32 cellular contexts compared by ENCODE assay signal in the genomic region with DNA sequence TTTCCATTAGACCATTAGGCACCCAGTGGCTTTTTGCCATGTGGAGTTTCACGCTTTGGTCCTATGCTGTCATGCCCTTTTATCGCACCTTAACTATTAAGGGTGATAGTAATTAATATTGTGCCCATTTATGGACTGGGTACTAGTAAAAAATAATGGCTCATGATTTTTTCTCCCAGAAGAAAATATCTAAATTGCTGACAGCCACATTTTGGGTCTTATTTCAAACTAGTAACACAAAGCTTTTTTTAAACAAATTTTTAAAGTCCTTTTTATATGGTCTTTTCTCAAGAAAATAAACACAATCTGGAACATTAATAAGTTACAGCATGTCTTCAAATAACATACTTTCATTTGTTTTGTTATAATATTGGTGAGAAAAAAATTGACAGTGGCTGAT.
DNase-seq lines count a peak whose midpoint lies in the region; ATAC-seq, FAIRE-seq and TF ChIP-seq lines count a peak whose summit lies in the region.
"Had no signal": no experiment of that assay in that cellular context is flagged by ENCODE, and none has a peak within 500 bp of the region (broad histone marks: within the 10 kb centered on the region; RNA-seq: fewer than 3 reads in every experiment).

No MANE protein-coding gene starts in this region.

- H2AK5ac ChIP-seq in IMR-90 (ENCODE audit: low read depth, low read length) = no peak overlapping the region

- BruUV-seq in HepG2 (replicated peaks; lab: Mats Ljungman, UMichigan) (no TSS peak), IMR-90 (replicated peaks; lab: Mats Ljungman, UMichigan) (no TSS peak), K562 (replicated peaks; lab: Mats Ljungman, UMichigan) (no TSS peak)

- dilution Hi-C loops in IMR-90 (cut with HindIII; ENCODE audit: low sequenced_read_pairs, unreplicated experiment) = no loop called here

- POLR2A ChIA-PET in HepG2 (lab: Yijun Ruan, JAX) = no interaction called here
- POLR2A ChIA-PET in IMR-90 (lab: Charles Lee; ENCODE audit: unreplicated experiment) = no interaction called here
- POLR2A ChIA-PET in K562 (lab: Yijun Ruan, JAX) = no interaction called here

- H4K5ac ChIP-seq in IMR-90 (ENCODE audit: low read depth, low read length) = no peak overlapping the region

- FAIRE-seq in HepG2 (lab: Jason Lieb, UNC) = no peak
- no peak for FAIRE-seq in K562 (lab: Jason Lieb, UNC)
- FAIRE-seq: A204.1, A549, D721Med had no signal

- TF ChIP-seq POLR2A in HepG2 (IDR thresholded peaks at IDR 0.05; ENCODE audit: insufficient read depth in 1 of 2, low read depth in 2 of 2, low read length in 2 of 2) (no peak), right lobe of liver (IDR thresholded peaks at IDR 0.05) (no peak), IMR-90 (IDR thresholded peaks at IDR 0.05; ENCODE audit: low read depth, low read length) (no peak), K562 (conservative IDR thresholded peaks at IDR 0.05) (no peak)

- H3K9me3 ChIP-seq in HepG2 (ENCODE audit: low read length) = no peaks in the 10 kb centered on the region
- no peaks in the 10 kb centered on the region for H3K9me3 ChIP-seq in right lobe of liver
- H3K9me3 ChIP-seq in IMR-90 (ENCODE audit: control insufficient read depth, insufficient read depth, low read length) = peaks cover 3% of the 10 kb centered on the region; the same call in 1 of the 2 replicates
- 0 out of 2 replicates have a peak, but pooled peaks cover 3% of the 10 kb centered on the region for H3K9me3 ChIP-seq in K562 (replicated peaks; ENCODE audit: control insufficient read depth, insufficient read depth, low read depth, low read length)
- H3K9me3 ChIP-seq in upper lobe of right lung = no peaks in the 10 kb centered on the region
- H3K9me3 ChIP-seq: A549; BE2C; BLaER1; BLaER1 treated with 17β-estradiol and CSF1 and Interleukin-3, amounts not matched to agents 10 nM and 100 nM; Caco-2 had no signal

- no peak overlapping the region for H2BK15ac ChIP-seq in IMR-90 (ENCODE audit: low read depth, low read length)

- no peak overlapping the region for H4K91ac ChIP-seq in IMR-90 (ENCODE audit: insufficient read depth, low read depth, low read length)

- H2AK9ac ChIP-seq in IMR-90 (replicated peaks; ENCODE audit: low read depth, low read length, poor library complexity) = no peak overlapping the region

- H2AFZ ChIP-seq in HepG2 (ENCODE audit: low read length) (no peak overlapping the region), IMR-90 (replicated peaks; ENCODE audit: low read length, poor library complexity) (no peak overlapping the region), K562 (ENCODE audit: low read depth, low read length) (no peak overlapping the region)

- H3K14ac ChIP-seq in IMR-90 (replicated peaks; ENCODE audit: low read depth, low read length) = no peak overlapping the region

- H4K20me1 ChIP-seq in HepG2 (ENCODE audit: insufficient read depth, low read length) (no peaks in the 10 kb centered on the region), IMR-90 (ENCODE audit: insufficient read depth, low read length) (no peaks in the 10 kb centered on the region), K562 (replicated peaks; ENCODE audit: control insufficient read depth, insufficient read depth, low read length) (no peaks in the 10 kb centered on the region)
- H4K20me1 ChIP-seq: BLaER1; BLaER1 treated with 17β-estradiol and CSF1 and Interleukin-3, amounts not matched to agents 10 nM and 100 nM had no signal

- H3K4me3 ChIP-seq in HepG2 (replicated peaks in 1 of 3; ENCODE audit: insufficient read depth in 1 of 3, low read depth in 2 of 3, low read length in 3 of 3) = no peak overlapping the region
- H3K4me3 ChIP-seq in right lobe of liver = no peak overlapping the region
- H3K4me3 ChIP-seq in IMR-90 (ENCODE audit: insufficient read depth, low read depth, low read length) = no peak overlapping the region
- H3K4me3 ChIP-seq in K562 = no peak overlapping the region
- H3K4me3 ChIP-seq in upper lobe of right lung = no peak overlapping the region
- H3K4me3 ChIP-seq: A549; BLaER1; BLaER1 treated with 17β-estradiol and CSF1 and Interleukin-3, amounts not matched to agents 10 nM and 100 nM had no signal

- no peak overlapping the region for H2BK20ac ChIP-seq in IMR-90 (ENCODE audit: low read depth, low read length)

- no peaks in the 10 kb centered on the region; a peak in 1 of 5 replicates for H3K27me3 ChIP-seq in HepG2 (ENCODE audit: control insufficient read depth in 1 of 2, insufficient read depth in 2 of 2, low read length in 2 of 2)
- H3K27me3 ChIP-seq in right lobe of liver = no peaks in the 10 kb centered on the region
- no peaks in the 10 kb centered on the region for H3K27me3 ChIP-seq in IMR-90 (ENCODE audit: control insufficient read depth, insufficient read depth, low read length)
- H3K27me3 ChIP-seq in K562 (ENCODE audit: control insufficient read depth in 2 of 2, insufficient read depth in 2 of 2, low read length in 2 of 2) = no peaks in the 10 kb centered on the region
- H3K27me3 ChIP-seq in upper lobe of right lung = no peaks in the 10 kb centered on the region
- H3K27me3 ChIP-seq: BE2C; BLaER1; BLaER1 treated with 17β-estradiol and CSF1 and Interleukin-3, amounts not matched to agents 10 nM and 100 nM had no signal

- H3K9me1 ChIP-seq in IMR-90 (ENCODE audit: insufficient read depth, low read length) = no peaks in the 10 kb centered on the region
- H3K9me1 ChIP-seq in K562 (ENCODE audit: control insufficient read depth, insufficient read depth, low read length) = no peaks in the 10 kb centered on the region

- 2% methylated on average over 2 of the region's 2 CpGs for WGBS in HepG2 (ENCODE audit: low lambda C conversion rate)
- WGBS in right lobe of liver (ENCODE audit: insufficient coverage, low coverage, low lambda C conversion rate, missing lambda C conversion rate) = 83% methylated on average over 2 of the region's 2 CpGs
- WGBS in IMR-90 (ENCODE audit: extremely low coverage in 2 of 2, insufficient read length in 1 of 2), 2 experiments = no CpG with 5 or more reads among the region's 2 CpGs
- WGBS in K562 (ENCODE audit: insufficient coverage, low coverage, missing lambda C conversion rate) = 5% methylated on average over 2 of the region's 2 CpGs

- no peak overlapping the region for H3K4ac ChIP-seq in IMR-90 (ENCODE audit: low read depth, low read length)

- H2BK120ac ChIP-seq in IMR-90 (ENCODE audit: low read depth, low read length) = no peak overlapping the region

- no peak overlapping the region for H3K56ac ChIP-seq in IMR-90 (ENCODE audit: extremely low read depth, insufficient read depth, low read length)

- no peak overlapping the region for H3K23ac ChIP-seq in IMR-90 (ENCODE audit: low read depth, low read length)

- H4K8ac ChIP-seq in IMR-90 (ENCODE audit: low read depth in 2 of 2, low read length in 2 of 2) = no peak overlapping the region

- H3K36me3 ChIP-seq in HepG2 (replicated peaks in 1 of 2; ENCODE audit: control insufficient read depth in 1 of 2, insufficient read depth in 2 of 2, low read length in 2 of 2) (no peaks in the 10 kb centered on the region), right lobe of liver (no peaks in the 10 kb centered on the region), IMR-90 (ENCODE audit: control insufficient read depth, insufficient read depth, low read length) (no peaks in the 10 kb centered on the region), K562 (ENCODE audit: control insufficient read depth, insufficient read depth, low read length) (no peaks in the 10 kb centered on the region), upper lobe of right lung (no peaks in the 10 kb centered on the region)
- H3K36me3 ChIP-seq: BE2C; BLaER1; BLaER1 treated with 17β-estradiol and CSF1 and Interleukin-3, amounts not matched to agents 10 nM and 100 nM had no signal

- H3K4me1 ChIP-seq in HepG2 (ENCODE audit: insufficient read depth, low read length) (no peaks in the 10 kb centered on the region), right lobe of liver (no peaks in the 10 kb centered on the region), IMR-90 (ENCODE audit: control insufficient read depth, insufficient read depth, low read length) (no peaks in the 10 kb centered on the region), K562 (replicated peaks in 1 of 2; ENCODE audit: control insufficient read depth in 2 of 2, insufficient read depth in 2 of 2, low read length in 2 of 2) (no peaks in the 10 kb centered on the region), upper lobe of right lung (no peaks in the 10 kb centered on the region)
- H3K4me1 ChIP-seq: A549; BE2C; BLaER1 treated with 17β-estradiol and CSF1 and Interleukin-3, amounts not matched to agents 10 nM and 100 nM; Caco-2 had no signal

- in situ Hi-C loops in HepG2 (cut with HindIII; ENCODE audit: extremely low pct_ligation_motif_present, low pct_unique_long_range_greater_than_20kb) = no loop called here
- in situ Hi-C loops in IMR-90 (cut with MboI; ENCODE audit: low sequenced_read_pairs) = no loop called here
- in situ Hi-C loops in K562 (cut with MboI) = no loop called here

- no peak overlapping the region for H3K9ac ChIP-seq in HepG2 (ENCODE audit: insufficient read depth, low read depth, low read length)
- H3K9ac ChIP-seq in IMR-90 (ENCODE audit: low read depth, low read length) = no peak overlapping the region
- H3K9ac ChIP-seq in K562 (ENCODE audit: insufficient read depth in 1 of 2, low read depth in 2 of 2, low read length in 2 of 2) = no peak overlapping the region
- H3K9ac ChIP-seq: BLaER1; BLaER1 treated with 17β-estradiol and CSF1 and Interleukin-3, amounts not matched to agents 10 nM and 100 nM had no signal

- H3K4me2 ChIP-seq in HepG2 (ENCODE audit: low read depth, low read length) (no peak overlapping the region), IMR-90 (ENCODE audit: low read depth, low read length) (no peak overlapping the region), K562 (ENCODE audit: insufficient read depth, low read length) (no peak overlapping the region)
- H3K4me2 ChIP-seq: A549; BLaER1; BLaER1 treated with 17β-estradiol and CSF1 and Interleukin-3, amounts not matched to agents 10 nM and 100 nM had no signal

- TF ChIP-seq CTCF in HepG2 (CRISPR knock-in tag; IDR thresholded peaks at IDR 0.05) = no peak
- TF ChIP-seq CTCF in right lobe of liver (IDR thresholded peaks at IDR 0.05) = no peak
- no peak for TF ChIP-seq CTCF in IMR-90 (conservative IDR thresholded peaks at IDR 0.05; ENCODE audit: low read depth, low read length)
- TF ChIP-seq CTCF in K562 (IDR thresholded peaks at IDR 0.05 in 2 of 3, conservative IDR thresholded peaks at IDR 0.05 in 1 of 3; ENCODE audit: insufficient read depth in 2 of 3, low read depth in 1 of 3, low read length in 3 of 3) = no peak
- TF ChIP-seq CTCF in upper lobe of right lung (IDR thresholded peaks at IDR 0.05) = no peak

- H3K79me1 ChIP-seq in IMR-90 (ENCODE audit: low read depth in 1 of 2, low read length in 2 of 2) = no peaks in the 10 kb centered on the region

- DNase-seq in HepG2 (ENCODE audit: low spot score) = no peak
- DNase-seq in right lobe of liver = no peak
- DNase-seq in IMR-90 = no peak
- no peak for DNase-seq in K562 (ENCODE audit: extremely low read depth in 1 of 4, low spot score in 3 of 4)
- DNase-seq in superior temporal gyrus (ENCODE audit: extremely low spot score) = no peak
- no peak for DNase-seq in upper lobe of right lung
- DNase-seq: 8988T; ACHN; AML-193; BE2C; C1 segment of cervical spinal cord; Caco-2; Calu3; CD4-positive, alpha-beta T cell; CD4-positive, CD25-positive, alpha-beta regulatory T cell; CD8-positive, alpha-beta memory T cell; CD8-positive, alpha-beta T cell; COR-L47; DMS 273 treated with DMSO at 0.1 percent for 48 hours; DMS153; DMS53; DMS79; DMS79 treated with DMSO at 0.1 percent for 48 hours; DND-41; EL had no signal

- ATAC-seq in HepG2 (no peak), right lobe of liver (no peak), IMR-90 (ENCODE audit: low read depth) (no peak), K562 (no peak), upper lobe of right lung (no peak)
- ATAC-seq: A549; CD8-positive, alpha-beta T cell had no signal

- no peak for TF ChIP-seq EP300 in HepG2 (IDR thresholded peaks at IDR 0.05; ENCODE audit: low read depth in 2 of 2, low read length in 2 of 2)
- no peak for TF ChIP-seq EP300 in HepG2 (CRISPR knock-in tag; IDR thresholded peaks at IDR 0.05; ENCODE audit: borderline replicate concordance)
- TF ChIP-seq EP300 in K562 (IDR thresholded peaks at IDR 0.05; ENCODE audit: low read length) = no peak

- CTCF ChIA-PET in HepG2 (lab: Yijun Ruan, JAX; ENCODE audit: low intra/inter-chr PET ratio, low total read pairs) = no interaction called here
- CTCF ChIA-PET in IMR-90 (lab: Yijun Ruan, JAX) = no interaction called here
- CTCF ChIA-PET in K562 (lab: Yijun Ruan, JAX; ENCODE audit: low intra/inter-chr PET ratio) = no interaction called here

- H3K79me2 ChIP-seq in HepG2 (ENCODE audit: insufficient read depth, low read length) = no peaks in the 10 kb centered on the region
- H3K79me2 ChIP-seq in K562 (ENCODE audit: control insufficient read depth, insufficient read depth, low read length) = no peaks in the 10 kb centered on the region

- intact Hi-C loops in HepG2 (cut with micrococcal nuclease; ENCODE audit: unreplicated experiment) = no loop called here
- intact Hi-C loops in right lobe of liver (cut with DNase I) = no loop called here
- intact Hi-C loops in IMR-90 (cut with micrococcal nuclease) = no loop called here
- intact Hi-C loops in K562 (cut with micrococcal nuclease) = no loop called here
- intact Hi-C loops in upper lobe of right lung (cut with DNase I) = no loop called here

- H3K27ac ChIP-seq in HepG2 (ENCODE audit: extremely low read length, insufficient read depth, low read length) = no peak overlapping the region
- H3K27ac ChIP-seq in right lobe of liver = no peak overlapping the region
- H3K27ac ChIP-seq in IMR-90 (ENCODE audit: insufficient read depth, low read length) = no peak overlapping the region
- H3K27ac ChIP-seq in K562 (ENCODE audit: extremely low read depth, low read depth, low read length) = no peak overlapping the region
- no peak overlapping the region for H3K27ac ChIP-seq in upper lobe of right lung
- H3K27ac ChIP-seq: 22Rv1; A549; BLaER1; BLaER1 treated with 17β-estradiol and CSF1 and Interleukin-3, amounts not matched to agents 10 nM and 100 nM; C4-2B had no signal

- TF ChIP-seq RAD21 in HepG2 (CRISPR knock-in tag; IDR thresholded peaks at IDR 0.05) = no peak
- TF ChIP-seq RAD21 in IMR-90 (IDR thresholded peaks at IDR 0.05; ENCODE audit: low read length) = no peak
- TF ChIP-seq RAD21 in K562 (CRISPR knock-in tag; conservative IDR thresholded peaks at IDR 0.05 in 1 of 2, IDR thresholded peaks at IDR 0.05 in 1 of 2) = no peak

- no peak overlapping the region for H3K18ac ChIP-seq in IMR-90 (ENCODE audit: low read depth, low read length)

- no peak overlapping the region for H2BK5ac ChIP-seq in IMR-90 (ENCODE audit: low read depth, low read length, poor library complexity, severe bottlenecking)

Comparison
In these comparisons a context has a peak if more than half of its experiments do, and no peak if none do; other contexts are left out.
1. Of the 241 proteins assayed by ChIP-seq in both HepG2 and K562: peak only in HepG2: MAFF; only in K562: none; in both: none; in neither: 239; mixed calls (peak in some experiments, not most) for 1.